ENCODE assay signal across 27 cellular contexts in the genomic region with DNA sequence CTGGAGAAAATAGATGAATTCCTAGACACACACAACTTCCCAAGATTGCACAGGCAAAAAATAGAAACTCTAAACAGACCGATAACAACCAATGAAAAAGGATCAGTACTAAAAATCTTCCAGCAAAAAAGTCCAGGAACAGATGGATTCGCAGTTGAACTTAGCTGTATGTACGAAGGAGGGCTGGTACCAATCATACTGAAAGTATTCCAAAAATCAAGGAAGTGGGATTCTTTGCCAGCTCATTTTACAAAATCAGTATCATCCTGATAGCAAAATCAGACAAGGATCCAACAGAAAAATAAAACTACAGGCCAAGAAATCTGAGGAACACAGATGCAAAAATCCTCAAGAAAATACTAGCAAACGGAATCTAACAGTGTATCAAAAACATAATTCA. TPM values are rescaled to one million over a fixed set of nuclear protein-coding genes. Genes with fewer than 3 reads are reported as not detected.
DNase-seq lines count a peak whose midpoint lies in the region; TF ChIP-seq lines count a peak whose summit lies in the region.
"Had no signal": no experiment of that assay in that cellular context is flagged by ENCODE, and none has a peak within 500 bp of the region (broad histone marks: within the 10 kb centered on the region; RNA-seq: fewer than 3 reads in every experiment).

No MANE protein-coding gene starts in this region.

- TF ChIP-seq CTCF in AG09309 (IDR thresholded peaks at IDR 0.05; ENCODE audit: control insufficient read depth, insufficient read depth, low read depth, low read length, missing control alignments) (no peak), foreskin fibroblast (IDR thresholded peaks at IDR 0.05; ENCODE audit: low read depth, low read length) (no peak), mesothelial cell of epicardium (IDR thresholded peaks at IDR 0.05; ENCODE audit: unreplicated experiment) (no peak)

- H3K4me3 ChIP-seq in AG09309 (ENCODE audit: control insufficient read depth, low read depth, low read length) (no peak overlapping the region), adipocyte (ENCODE audit: low read length) (no peak overlapping the region), foreskin fibroblast (ENCODE audit: low read depth in 1 of 2, low read length in 2 of 2) (no peak overlapping the region)
- H3K4me3 ChIP-seq: esophagus muscularis mucosa, smooth muscle cell, tibial artery had no signal

- H3K27me3 ChIP-seq in adipocyte (replicated peaks; ENCODE audit: control insufficient read depth, insufficient read depth, low read length) = peaks cover 14% of the 10 kb centered on the region
- H3K27me3 ChIP-seq: tibial artery had no signal

- H3K4me3 Mint-ChIP-seq in mesothelial cell of epicardium = no peak overlapping the region
- H3K4me3 Mint-ChIP-seq: activated naive CD4-positive, alpha-beta T cell treated with anti-CD3 and anti-CD28 coated beads, Interleukin-2, amount 50 U/mL, for 24 hours; effector memory CD8-positive, alpha-beta T cell; immature natural killer cell had no signal

- no peaks in the 10 kb centered on the region for H3K9me3 ChIP-seq in adipocyte (ENCODE audit: control insufficient read depth, low read length)
- H3K9me3 ChIP-seq: BE2C, esophagus muscularis mucosa, neutrophil, tibial artery had no signal

- no peak overlapping the region for H3K27ac Mint-ChIP-seq in mesothelial cell of epicardium
- H3K27ac Mint-ChIP-seq: effector memory CD8-positive, alpha-beta T cell had no signal

- H3K27me3 Mint-ChIP-seq in mesothelial cell of epicardium (ENCODE audit: low read depth) = peaks cover 66% of the 10 kb centered on the region

- peak; percentile 11 for DNase-seq in AG09309 (ENCODE audit: low read depth)
- peak; percentile 3 for DNase-seq in GM04504 (ENCODE audit: low read depth)
- DNase-seq in adipocyte (ENCODE audit: low read depth) = peak; percentile 15
- peak; percentile 33 to 66 for DNase-seq in foreskin fibroblast
- no peak for DNase-seq in mesothelial cell of epicardium (ENCODE audit: low spot score in 2 of 2, unreplicated experiment in 2 of 2)
- no peak for DNase-seq in activated naive CD4-positive, alpha-beta T cell treated with anti-CD3 and anti-CD28 coated beads, Interleukin-2, amount 50 U/mL, for 16 hours
- DNase-seq in SKM-1 (lab: John Stamatoyannopoulos, UW; ENCODE audit: unreplicated experiment) = no peak
- DNase-seq in NOMO-1 (lab: John Stamatoyannopoulos, UW; ENCODE audit: unreplicated experiment in 2 of 2) = no peak
- DNase-seq: activated CD4-positive, CD25-positive, alpha-beta regulatory T cell treated with anti-CD3 and anti-CD28 coated beads, Interleukin-2, amount 50 U/mL, for 72 hours; activated CD8-positive, alpha-beta memory T cell treated with anti-CD3 and anti-CD28 coated beads for 24 hours; activated T-cell treated with anti-CD3 and anti-CD28 coated beads, Interleukin-2, amount 50 U/mL, for 48 hours; BE2C; effector memory CD8-positive, alpha-beta T cell; immature natural killer cell; Karpas-422; NCI-H1092 treated with DMSO at 0.1 percent for 48 hours; NCI-H2081; NCI-H524; stimulated activated CD4-positive, alpha-beta T cell treated with anti-CD3 and anti-CD28 coated beads, Interleukin-4, amount 100 ng/mL, for 1 hour; stimulated activated naive CD8-positive, alpha-beta T cell treated with anti-CD3 and anti-CD28 coated beads, Interleukin-15, Interleukin-2, amounts not matched to agents 100 U/mL and 50 U/mL, for 24 hours; tibial artery had no signal

- no peak overlapping the region for H3K9ac ChIP-seq in adipocyte (ENCODE audit: low read length)

- no peaks in the 10 kb centered on the region for H3K36me3 Mint-ChIP-seq in mesothelial cell of epicardium
- H3K36me3 Mint-ChIP-seq: activated naive CD4-positive, alpha-beta T cell treated with anti-CD3 and anti-CD28 coated beads, Interleukin-2, amount 50 U/mL, for 24 hours; immature natural killer cell had no signal

- no peaks in the 10 kb centered on the region for H3K9me3 Mint-ChIP-seq in mesothelial cell of epicardium
- H3K9me3 Mint-ChIP-seq: activated naive CD4-positive, alpha-beta T cell treated with anti-CD3 and anti-CD28 coated beads, Interleukin-2, amount 50 U/mL, for 24 hours; effector memory CD8-positive, alpha-beta T cell; immature natural killer cell had no signal

- no peaks in the 10 kb centered on the region for H3K36me3 ChIP-seq in adipocyte (ENCODE audit: control insufficient read depth, insufficient read depth, low read length, severe bottlenecking)
- H3K36me3 ChIP-seq: BE2C, esophagus muscularis mucosa, neutrophil, tibial artery had no signal

- H3K4me1 Mint-ChIP-seq in mesothelial cell of epicardium = peaks cover 3% of the 10 kb centered on the region

- no peaks in the 10 kb centered on the region for H3K4me1 ChIP-seq in adipocyte (ENCODE audit: control insufficient read depth, insufficient read depth, low read length)
- H3K4me1 ChIP-seq: BE2C, tibial artery had no signal

RNA-seq across cellular contexts. Expression of gene LILRB2, which starts 6.5 kb away (rescaled TPM):
- total RNA-seq in mesothelial cell of epicardium = not detected in 3 replicates
- total RNA-seq: G401, smooth muscle cell had no signal

RNA-seq across cellular contexts. Expression of gene LILRA5, which starts 25.5 kb away (rescaled TPM):
- total RNA-seq in mesothelial cell of epicardium = not detected in 3 replicates
- total RNA-seq: cerebellum, G401, smooth muscle cell had no signal

RNA-seq across cellular contexts. Expression of gene LILRB5, which starts 30.4 kb away (rescaled TPM):
- not detected in 3 replicates for total RNA-seq in mesothelial cell of epicardium
- total RNA-seq: G401, smooth muscle cell had no signal

RNA-seq across cellular contexts. Expression of gene LILRA6, which starts 44.9 kb away (rescaled TPM):
- not detected in 3 replicates for total RNA-seq in mesothelial cell of epicardium
- total RNA-seq: G401, smooth muscle cell had no signal

RNA-seq across cellular contexts. Expression of gene LILRA4, which starts 51.5 kb away (rescaled TPM):
- total RNA-seq in mesothelial cell of epicardium = not detected in 3 replicates
- total RNA-seq: esophagus muscularis mucosa, G401, smooth muscle cell had no signal

Comparison
In these comparisons a context has a peak if more than half of its experiments do, and no peak if none do; other contexts are left out.
1. DNase-seq: peak in AG09309 (single experiment), GM04504 (single experiment), adipocyte (single experiment) and foreskin fibroblast (2 of 2); none in mesothelial cell of epicardium (0 of 2), activated naive CD4-positive, alpha-beta T cell treated with anti-CD3 and anti-CD28 coated beads, Interleukin-2, amount 50 U/mL, for 16 hours (single experiment), SKM-1 (single experiment) and NOMO-1 (0 of 2).